ENCODE assay signal across 16 cellular contexts in the genomic region with DNA sequence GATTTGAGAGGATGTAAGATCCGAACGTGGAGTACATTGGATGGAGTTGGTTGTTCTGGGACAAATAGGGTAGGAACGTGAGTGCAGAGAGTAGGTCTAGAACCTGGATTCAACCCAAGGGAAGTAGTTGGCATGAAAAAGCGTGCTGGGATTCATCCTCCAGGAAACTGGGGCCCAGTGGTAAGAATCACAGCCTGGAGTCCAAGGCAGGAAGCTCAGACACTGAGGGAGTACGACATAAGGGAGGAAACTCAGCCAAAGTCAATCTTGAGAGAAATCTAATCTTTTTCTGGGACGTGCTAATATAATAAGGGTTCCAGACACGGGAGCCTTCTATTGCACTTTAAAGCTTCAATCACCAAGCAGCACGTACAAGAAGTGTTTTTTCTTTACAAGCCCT. TPM values are rescaled to one million over a fixed set of nuclear protein-coding genes. Genes with fewer than 3 reads are reported as not detected.
"Had no signal": no experiment of that assay in that cellular context is flagged by ENCODE, and none has a peak within 500 bp of the region (broad histone marks: within the 10 kb centered on the region; RNA-seq: fewer than 3 reads in every experiment).

No MANE protein-coding gene starts in this region.

- DNase-seq: activated CD4-positive, alpha-beta T cell treated with anti-CD3 and anti-CD28 coated beads for 1 hour; activated CD4-positive, alpha-beta T cell treated with anti-CD3 and anti-CD28 coated beads, Interleukin-2, amount 50 U/mL, for 4 hours; activated naive CD4-positive, alpha-beta T cell treated with anti-CD3 and anti-CD28 coated beads, Interleukin-2, amount 10 ng/mL, durations not matched to agents 7 days and 5 days; activated T-cell treated with anti-CD3 and anti-CD28 coated beads for 4 hours; erythroblast; hippocampal formation; left lung; natural killer cell; stomach; T-cell had no signal

- H3K4me3 ChIP-seq: left lung, SK-N-MC, skin epidermis, stomach had no signal

- ATAC-seq: left lung, natural killer cell, T-cell had no signal

RNA-seq across cellular contexts. Expression of gene DLEU7, which starts 46.4 kb away (rescaled TPM):
- total RNA-seq: activated T-helper 2 cell treated with anti-CD3 and anti-CD28 coated beads, Interferon-gamma antibody, Interleukin-2, Interleukin-4, amounts not matched to agents 10 μg/mL and 5 μg/mL and 100 μg/mL, durations not matched to agents 14 hours and 24 hours and 36 hours; dermis microvascular lymphatic vessel endothelial cell; glomerular endothelial cell; stomach; T-cell; ureter had no signal
